ENCODE assay signal across 28 cellular contexts in genomic region chr3:146530609-146531008, GRCh38. TPM values are rescaled to one million over a fixed set of nuclear protein-coding genes. Genes with fewer than 3 reads are reported as not detected.
DNase-seq lines count a peak whose midpoint lies in the region; ATAC-seq and TF ChIP-seq lines count a peak whose summit lies in the region.
"Had no signal": no experiment of that assay in that cellular context is flagged by ENCODE, and none has a peak within 500 bp of the region (broad histone marks: within the 10 kb centered on the region; RNA-seq: fewer than 3 reads in every experiment).

No MANE protein-coding gene starts in this region.

- H3K27me3 ChIP-seq in GM23338 (ENCODE audit: insufficient read depth) (no peaks in the 10 kb centered on the region), HAP-1 (ENCODE audit: low read depth) (no peaks in the 10 kb centered on the region)
- H3K27me3 ChIP-seq: SJSA1 had no signal

- H2AFZ ChIP-seq in GM23338, result no peak overlapping the region

- H3F3A ChIP-seq in GM23338 (replicated peaks; ENCODE audit: low read depth), result no peaks in the 10 kb centered on the region

- H3K4me1 Mint-ChIP-seq in Calu3 (ENCODE audit: low read depth, unreplicated experiment) (peaks cover 44% of the 10 kb centered on the region), GM23338 (peaks cover 37% of the 10 kb centered on the region), nephron (peaks cover 26% of the 10 kb centered on the region)
- peaks cover 7% of the 10 kb centered on the region for H3K4me1 Mint-ChIP-seq in central memory CD8-positive, alpha-beta T cell

- H3K9me3 Mint-ChIP-seq in Calu3 (ENCODE audit: low read depth, unreplicated experiment) (no peaks in the 10 kb centered on the region), GM23338 (no peaks in the 10 kb centered on the region), nephron (no peaks in the 10 kb centered on the region)
- H3K9me3 Mint-ChIP-seq in central memory CD8-positive, alpha-beta T cell, result no peaks in the 10 kb centered on the region
- H3K9me3 Mint-ChIP-seq: CD8-positive, alpha-beta T cell had no signal

- no peaks in the 10 kb centered on the region for H3K9me3 ChIP-seq in HAP-1
- H3K9me3 ChIP-seq: Caco-2, SJSA1 had no signal

- H3K27ac ChIP-seq in GM23338 (ENCODE audit: low read depth), result peak overlapping the region; percentile 20; the same call in 1 of the 2 replicates
- H3K27ac ChIP-seq: C4-2B, SJSA1 had no signal

- no peaks in the 10 kb centered on the region for H3K79me2 ChIP-seq in GM23338 (replicated peaks; ENCODE audit: insufficient read depth)

- H4K20me1 ChIP-seq in GM23338 (replicated peaks; ENCODE audit: insufficient read depth), result no peaks in the 10 kb centered on the region

- peak overlapping the region; percentile 5; the same call in 1 of the 2 replicates for H3K4me2 ChIP-seq in GM23338

- POLR2A ChIA-PET in HEK293T (lab: Yijun Ruan, JAX), result no interaction called here

- H3K27ac Mint-ChIP-seq in Calu3 (ENCODE audit: unreplicated experiment) (peak overlapping the region; percentile 11), GM23338 (no peak overlapping the region), nephron (peak overlapping the region; percentile 78 to 82 (median 80))
- H3K27ac Mint-ChIP-seq in central memory CD8-positive, alpha-beta T cell (ENCODE audit: low read depth), result peak overlapping the region; percentile 30
- H3K27ac Mint-ChIP-seq: B cell; CD8-positive, alpha-beta T cell had no signal

- TF ChIP-seq CTCF in Calu3 (IDR thresholded peaks at IDR 0.05; ENCODE audit: unreplicated experiment) (no peak), GM23338 (conservative IDR thresholded peaks at IDR 0.05; ENCODE audit: low read depth in 2 of 2) (no peak), nephron (IDR thresholded peaks at IDR 0.05; ENCODE audit: unreplicated experiment in 3 of 3) (no peak)

- no peak overlapping the region for H3K4me3 Mint-ChIP-seq in Calu3 (ENCODE audit: low read depth, unreplicated experiment)
- H3K4me3 Mint-ChIP-seq in GM23338, result no peak overlapping the region
- H3K4me3 Mint-ChIP-seq in central memory CD8-positive, alpha-beta T cell, result no peak overlapping the region
- no peak overlapping the region for H3K4me3 Mint-ChIP-seq in nephron
- H3K4me3 Mint-ChIP-seq: B cell; CD8-positive, alpha-beta T cell had no signal

- no peak for ATAC-seq in GM23338
- no peak for ATAC-seq in central memory CD8-positive, alpha-beta T cell (replicated peaks; ENCODE audit: extremely low read depth, poor library complexity, severe bottlenecking)
- ATAC-seq in GM18907 (IDR thresholded peaks at IDR 0.05; ENCODE audit: unreplicated experiment), result no peak
- ATAC-seq: CD8-positive, alpha-beta T cell; K562; PC-3 had no signal

- DNase-seq in Calu3 (no peak), GM23338 (ENCODE audit: low spot score) (no peak), HAP-1 (ENCODE audit: low spot score in 2 of 2) (no peak), HEK293T (ENCODE audit: extremely low spot score) (no peak), foreskin melanocyte (no peak)
- no peak for DNase-seq in central memory CD8-positive, alpha-beta T cell (ENCODE audit: low spot score in 2 of 2)
- DNase-seq: Caco-2; CD8-positive, alpha-beta T cell; DMS79 treated with DMSO at 0.1 percent for 48 hours; GF-D8; Kasumi-1; MV-4-11; NCI-H1105; NCI-H146; NCI-H2029; NCI-H446; NCI-H526; NCI-H82; NK-92 treated with Interleukin-12 subunit alpha and Interleukin-12 subunit beta, amount 100 ng/mL, for 24 hours; PC-3; Right ventricle myocardium superior; RPMI8226 had no signal

- H3K36me3 ChIP-seq in GM23338 (ENCODE audit: insufficient read depth) (no peaks in the 10 kb centered on the region; the same call in 1 of the 2 replicates), HAP-1 (replicated peaks) (no peaks in the 10 kb centered on the region)

- H3K27me3 Mint-ChIP-seq in Calu3 (ENCODE audit: unreplicated experiment) (no peaks in the 10 kb centered on the region), GM23338 (ENCODE audit: insufficient read depth, low read depth, poor library complexity) (peaks cover 9% of the 10 kb centered on the region), nephron (ENCODE audit: low read depth) (no peaks in the 10 kb centered on the region)
- H3K27me3 Mint-ChIP-seq in central memory CD8-positive, alpha-beta T cell, result no peaks in the 10 kb centered on the region
- H3K27me3 Mint-ChIP-seq: B cell had no signal

- BruUV-seq in Calu3 (replicated peaks; lab: Mats Ljungman, UMichigan), result no TSS peak

- H3K9me2 ChIP-seq in GM23338 (ENCODE audit: insufficient read depth), result no peaks in the 10 kb centered on the region

- in situ Hi-C loops in HAP-1 (cut with MboI; ENCODE audit: low sequenced_read_pairs), result no loop called here

- CTCF ChIA-PET in Calu3 (lab: Charles Lee), result interaction anchor here (1.5 to 1.6 kb wide), 2 partner anchors 10 to 13 kb away, joined by 3 to 4 read pairs; no protein-coding TSS in a partner anchor
- CTCF ChIA-PET in HEK293T (lab: Yijun Ruan, JAX), result no interaction called here

- H3K4me1 ChIP-seq in GM23338 (ENCODE audit: insufficient read depth) (peaks cover 48% of the 10 kb centered on the region), HAP-1 (no peaks in the 10 kb centered on the region)
- H3K4me1 ChIP-seq: SJSA1 had no signal

- no peak overlapping the region for H3K4me3 ChIP-seq in GM23338
- no peak overlapping the region for H3K4me3 ChIP-seq in HAP-1
- H3K4me3 ChIP-seq: K562, SJSA1 had no signal

- H3K36me3 Mint-ChIP-seq in Calu3 (ENCODE audit: insufficient read depth, unreplicated experiment), result peaks cover 91% of the 10 kb centered on the region
- H3K36me3 Mint-ChIP-seq in GM23338 (ENCODE audit: low read depth), result peaks cover 12% of the 10 kb centered on the region; the same call in 2 of the 3 replicates
- H3K36me3 Mint-ChIP-seq in central memory CD8-positive, alpha-beta T cell (ENCODE audit: insufficient read depth), result peaks cover 18% of the 10 kb centered on the region
- H3K36me3 Mint-ChIP-seq in nephron (ENCODE audit: low read depth), result peaks cover 22% of the 10 kb centered on the region

- intact Hi-C loops in Calu3 (cut with micrococcal nuclease; ENCODE audit: unreplicated experiment), result no loop called here

TF ChIP-seq in GM23338, 12 proteins besides CTCF, POLR2A, EP300 and RAD21 (continues in another document):
- TF ChIP-seq JUNB (IDR thresholded peaks at IDR 0.05; ENCODE audit: unreplicated experiment) (no peak), CREB1 (CRISPR knock-in tag; IDR thresholded peaks at IDR 0.05; ENCODE audit: low read depth) (no peak), ZNF114 (CRISPR knock-in tag; IDR thresholded peaks at IDR 0.05) (no peak), ETS1 (IDR thresholded peaks at IDR 0.05) (no peak), POLR2AphosphoS5 (IDR thresholded peaks at IDR 0.05; ENCODE audit: low read depth) (no peak)

TF ChIP-seq in HEK293T, 16 proteins besides CTCF, POLR2A, EP300 and RAD21:
- TF ChIP-seq SUZ12 (IDR thresholded peaks at IDR 0.05) (no peak), SP1 (IDR thresholded peaks at IDR 0.05) (no peak), ELF4 (IDR thresholded peaks at IDR 0.05) (no peak), TARDBP (IDR thresholded peaks at IDR 0.05) (no peak), HDGF (IDR thresholded peaks at IDR 0.05; ENCODE audit: borderline replicate concordance) (no peak)

RNA-seq across cellular contexts. Expression of gene PLSCR1, which starts 13.8 kb away (rescaled TPM):
- total RNA-seq in Calu3 (2022), result 887 and 1,018 TPM in 2 replicates
- 70.2 and 78.3 TPM in 2 replicates for total RNA-seq in GM23338 (2014; rRNA removed; shearing (Covaris generic))
- 47.3 and 62.7 TPM in 2 replicates for polyA plus RNA-seq in GM23338 (2016; fragmentation: Nextera tagmentation; extraction: Ambion mirVana)

Comparison
In these comparisons a context has a peak if more than half of its experiments do, and no peak if none do; other contexts are left out.
1. RNA of gene PLSCR1, which starts 13.8 kb away (total RNA-seq): 887 to 1,018 TPM in Calu3; 70.2 to 78.3 TPM in GM23338; every median in the first group is over 10 times any median in the second.